ENCODE assay signal across 9 cellular contexts in the genomic region with DNA sequence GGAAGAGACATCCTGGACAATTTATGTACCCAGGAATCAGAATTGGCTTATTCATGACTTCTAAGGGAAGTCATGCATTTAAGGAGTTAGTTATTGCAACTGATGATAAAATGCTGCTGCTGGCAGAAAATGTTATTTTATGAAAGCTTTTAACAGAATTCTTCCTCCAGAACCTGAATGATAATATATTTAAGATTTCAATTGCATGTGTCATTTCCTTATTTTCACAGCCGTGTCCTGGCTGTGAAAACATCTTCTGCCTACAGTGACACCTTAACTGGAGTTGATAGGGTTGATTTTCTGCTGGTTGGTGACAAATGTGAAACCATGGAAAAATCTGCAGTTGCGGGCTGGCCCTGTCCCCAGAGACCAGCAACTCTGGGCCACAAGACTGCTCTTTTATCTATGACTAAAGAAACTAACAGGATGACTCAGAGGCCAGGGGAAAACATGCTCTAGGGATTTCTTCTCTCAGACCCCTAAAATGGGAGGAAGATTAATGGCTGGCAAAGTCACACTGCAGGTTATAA. TPM values are rescaled to one million over a fixed set of nuclear protein-coding genes. Genes with fewer than 3 reads are reported as not detected.
DNase-seq lines count a peak whose midpoint lies in the region; ATAC-seq and TF ChIP-seq lines count a peak whose summit lies in the region.
"Had no signal": no experiment of that assay in that cellular context is flagged by ENCODE, and none has a peak within 500 bp of the region (broad histone marks: within the 10 kb centered on the region; RNA-seq: fewer than 3 reads in every experiment).

No MANE protein-coding gene starts in this region.

- H3K36me3 Mint-ChIP-seq in activated CD8-positive, alpha-beta memory T cell treated with anti-CD3 and anti-CD28 coated beads, Interleukin-2, amount 10 ng/mL, durations not matched to agents 7 days and 5 days, result peaks cover 11% of the 10 kb centered on the region
- H3K36me3 Mint-ChIP-seq in WTC11, result no peaks in the 10 kb centered on the region
- H3K36me3 Mint-ChIP-seq: naive thymus-derived CD4-positive, alpha-beta T cell had no signal

- ATAC-seq in activated CD8-positive, alpha-beta memory T cell treated with anti-CD3 and anti-CD28 coated beads, Interleukin-2, amount 10 ng/mL, durations not matched to agents 7 days and 5 days, result peak; percentile 90
- ATAC-seq in HG02840 (IDR thresholded peaks at IDR 0.05; ENCODE audit: low FRiP score, unreplicated experiment) (peak; percentile 84), WTC11 (no peak)
- ATAC-seq: naive thymus-derived CD4-positive, alpha-beta T cell had no signal

- peaks cover 2% of the 10 kb centered on the region for H3K27me3 Mint-ChIP-seq in activated CD8-positive, alpha-beta memory T cell treated with anti-CD3 and anti-CD28 coated beads, Interleukin-2, amount 10 ng/mL, durations not matched to agents 7 days and 5 days
- H3K27me3 Mint-ChIP-seq in WTC11 (ENCODE audit: low read depth), result no peaks in the 10 kb centered on the region

- no peak overlapping the region for H3K4me3 ChIP-seq in SJCRH30
- H3K4me3 ChIP-seq in testis, result no peak overlapping the region

- H3K27ac Mint-ChIP-seq in activated CD8-positive, alpha-beta memory T cell treated with anti-CD3 and anti-CD28 coated beads, Interleukin-2, amount 10 ng/mL, durations not matched to agents 7 days and 5 days, result no peak overlapping the region
- no peak overlapping the region for H3K27ac Mint-ChIP-seq in WTC11
- H3K27ac Mint-ChIP-seq: naive thymus-derived CD4-positive, alpha-beta T cell had no signal

- H3K4me1 Mint-ChIP-seq in activated CD8-positive, alpha-beta memory T cell treated with anti-CD3 and anti-CD28 coated beads, Interleukin-2, amount 10 ng/mL, durations not matched to agents 7 days and 5 days, result peaks cover 21% of the 10 kb centered on the region
- no peaks in the 10 kb centered on the region for H3K4me1 Mint-ChIP-seq in WTC11

- H3K9me3 ChIP-seq in SJCRH30 (replicated peaks), result no peaks in the 10 kb centered on the region
- H3K9me3 ChIP-seq in testis, result no peaks in the 10 kb centered on the region

- intact Hi-C loops in testis (cut with DNase I; ENCODE audit: low total_unique reads), result no loop called here

- no peaks in the 10 kb centered on the region for H3K9me3 Mint-ChIP-seq in activated CD8-positive, alpha-beta memory T cell treated with anti-CD3 and anti-CD28 coated beads, Interleukin-2, amount 10 ng/mL, durations not matched to agents 7 days and 5 days (ENCODE audit: low read depth)
- no peaks in the 10 kb centered on the region for H3K9me3 Mint-ChIP-seq in WTC11
- H3K9me3 Mint-ChIP-seq: naive thymus-derived CD4-positive, alpha-beta T cell had no signal

- no peak overlapping the region for H3K4me3 Mint-ChIP-seq in activated CD8-positive, alpha-beta memory T cell treated with anti-CD3 and anti-CD28 coated beads, Interleukin-2, amount 10 ng/mL, durations not matched to agents 7 days and 5 days
- no peak overlapping the region for H3K4me3 Mint-ChIP-seq in WTC11
- H3K4me3 Mint-ChIP-seq: naive thymus-derived CD4-positive, alpha-beta T cell had no signal

- no peak for TF ChIP-seq CTCF in testis (IDR thresholded peaks at IDR 0.05)
- TF ChIP-seq CTCF in WTC11 (IDR thresholded peaks at IDR 0.05), result no peak

- no peaks in the 10 kb centered on the region for H3K27me3 ChIP-seq in SJCRH30
- no peaks in the 10 kb centered on the region for H3K27me3 ChIP-seq in testis

- CTCF ChIA-PET in activated CD8-positive, alpha-beta memory T cell treated with anti-CD3 and anti-CD28 coated beads, Interleukin-2, amount 10 ng/mL, durations not matched to agents 7 days and 5 days (lab: Charles Lee), result no interaction called here
- CTCF ChIA-PET in WTC11 (lab: Charles Lee), result no interaction called here

- no peak overlapping the region for H3K27ac ChIP-seq in SJCRH30
- H3K27ac ChIP-seq in testis, result no peak overlapping the region

- DNase-seq in activated CD8-positive, alpha-beta memory T cell treated with anti-CD3 and anti-CD28 coated beads, Interleukin-2, amount 10 ng/mL, durations not matched to agents 7 days and 5 days, result peak; percentile 75
- DNase-seq in activated CD8-positive, alpha-beta memory T cell treated with anti-CD3 and anti-CD28 coated beads, Interleukin-2, amount 50 U/mL, for 48 hours, result no peak
- DNase-seq in SJCRH30 (peak; percentile 12 to 37), inferior parietal cortex (ENCODE audit: extremely low spot score) (peak; percentile 12), ureter (ENCODE audit: low spot score) (no peak), testis (no peak), WTC11 (ENCODE audit: low spot score) (no peak)

- no peak for TF ChIP-seq POLR2A in testis (IDR thresholded peaks at IDR 0.05)

- H3K4me1 ChIP-seq in SJCRH30 (peaks cover 10% of the 10 kb centered on the region), testis (no peaks in the 10 kb centered on the region)

- WGBS in testis, 2 donors, result 55 to 70% methylated on average over 2 of the region's 2 CpGs

- POLR2A ChIA-PET in WTC11 (lab: Charles Lee), result no interaction called here

- H3K36me3 ChIP-seq in SJCRH30 (no peaks in the 10 kb centered on the region), testis (ENCODE audit: low read depth, missing control alignments) (no peaks in the 10 kb centered on the region)

TF ChIP-seq in WTC11, 78 proteins besides CTCF, POLR2A, EP300 and RAD21:
- TF ChIP-seq CREM (CRISPR knock-in tag; IDR thresholded peaks at IDR 0.05) (no peak), ZSCAN18 (CRISPR knock-in tag; IDR thresholded peaks at IDR 0.05) (no peak), MAX (CRISPR knock-in tag; IDR thresholded peaks at IDR 0.05) (no peak), ZNF219 (CRISPR knock-in tag; IDR thresholded peaks at IDR 0.05; ENCODE audit: borderline replicate concordance) (no peak), KAT7 (CRISPR knock-in tag; IDR thresholded peaks at IDR 0.05; ENCODE audit: borderline replicate concordance) (no peak)
- TF ChIP-seq, protein P1, sequence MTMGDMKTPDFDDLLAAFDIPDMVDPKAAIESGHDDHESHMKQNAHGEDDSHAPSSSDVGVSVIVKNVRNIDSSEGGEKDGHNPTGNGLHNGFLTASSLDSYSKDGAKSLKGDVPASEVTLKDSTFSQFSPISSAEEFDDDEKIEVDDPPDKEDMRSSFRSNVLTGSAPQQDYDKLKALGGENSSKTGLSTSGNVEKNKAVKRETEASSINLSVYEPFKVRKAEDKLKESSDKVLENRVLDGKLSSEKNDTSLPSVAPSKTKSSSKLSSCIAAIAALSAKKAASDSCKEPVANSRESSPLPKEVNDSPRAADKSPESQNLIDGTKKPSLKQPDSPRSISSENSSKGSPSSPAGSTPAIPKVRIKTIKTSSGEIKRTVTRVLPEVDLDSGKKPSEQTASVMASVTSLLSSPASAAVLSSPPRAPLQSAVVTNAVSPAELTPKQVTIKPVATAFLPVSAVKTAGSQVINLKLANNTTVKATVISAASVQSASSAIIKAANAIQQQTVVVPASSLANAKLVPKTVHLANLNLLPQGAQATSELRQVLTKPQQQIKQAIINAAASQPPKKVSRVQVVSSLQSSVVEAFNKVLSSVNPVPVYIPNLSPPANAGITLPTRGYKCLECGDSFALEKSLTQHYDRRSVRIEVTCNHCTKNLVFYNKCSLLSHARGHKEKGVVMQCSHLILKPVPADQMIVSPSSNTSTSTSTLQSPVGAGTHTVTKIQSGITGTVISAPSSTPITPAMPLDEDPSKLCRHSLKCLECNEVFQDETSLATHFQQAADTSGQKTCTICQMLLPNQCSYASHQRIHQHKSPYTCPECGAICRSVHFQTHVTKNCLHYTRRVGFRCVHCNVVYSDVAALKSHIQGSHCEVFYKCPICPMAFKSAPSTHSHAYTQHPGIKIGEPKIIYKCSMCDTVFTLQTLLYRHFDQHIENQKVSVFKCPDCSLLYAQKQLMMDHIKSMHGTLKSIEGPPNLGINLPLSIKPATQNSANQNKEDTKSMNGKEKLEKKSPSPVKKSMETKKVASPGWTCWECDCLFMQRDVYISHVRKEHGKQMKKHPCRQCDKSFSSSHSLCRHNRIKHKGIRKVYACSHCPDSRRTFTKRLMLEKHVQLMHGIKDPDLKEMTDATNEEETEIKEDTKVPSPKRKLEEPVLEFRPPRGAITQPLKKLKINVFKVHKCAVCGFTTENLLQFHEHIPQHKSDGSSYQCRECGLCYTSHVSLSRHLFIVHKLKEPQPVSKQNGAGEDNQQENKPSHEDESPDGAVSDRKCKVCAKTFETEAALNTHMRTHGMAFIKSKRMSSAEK (CRISPR knock-in tag; IDR thresholded peaks at IDR 0.05; ENCODE audit: borderline replicate concordance), result no peak

RNA-seq across cellular contexts. Expression of gene TRUB1, which starts 12.3 kb away (rescaled TPM):
- 10 to 100 TPM; 16.3 to 22.6 TPM for total RNA-seq in activated CD8-positive, alpha-beta memory T cell treated with anti-CD3 and anti-CD28 coated beads, Interleukin-2, amount 10 ng/mL, durations not matched to agents 7 days and 5 days
- 24.4 and 29.7 TPM in 2 replicates for total RNA-seq in SJCRH30 (2014; rRNA removed; shearing (Covaris generic))
- total RNA-seq in ureter (18.3 TPM), testis (10 to 100 TPM; 43.5 to 44.5 TPM), WTC11 (2021) (22.3 to 27.8 TPM (median 25.5 TPM) in 3 replicates)
- 33.5 TPM for polyA plus RNA-seq in testis (ENCODE audit: insufficient read depth, low read depth, low replicate concordance)

Comparison
In these comparisons a context has a peak if more than half of its experiments do, and no peak if none do; other contexts are left out.
1. DNase-seq: peak in activated CD8-positive, alpha-beta memory T cell treated with anti-CD3 and anti-CD28 coated beads, Interleukin-2, amount 10 ng/mL, durations not matched to agents 7 days and 5 days (single experiment), SJCRH30 (2 of 2) and inferior parietal cortex (single experiment); none in activated CD8-positive, alpha-beta memory T cell treated with anti-CD3 and anti-CD28 coated beads, Interleukin-2, amount 50 U/mL, for 48 hours (single experiment), ureter (single experiment), testis (single experiment) and WTC11 (single experiment).